8 cellular contexts compared by ENCODE assay signal in genomic region chr2:42359304-42359749, GRCh38. TPM values are rescaled to one million over a fixed set of nuclear protein-coding genes. Genes with fewer than 3 reads are reported as not detected.
DNase-seq lines count a peak whose midpoint lies in the region; ATAC-seq, FAIRE-seq and TF ChIP-seq lines count a peak whose summit lies in the region.

No MANE protein-coding gene starts in this region.

- H3K9ac ChIP-seq in OCI-LY3 (ENCODE audit: low read length) (peak overlapping the region; percentile 94), endocrine pancreas (ENCODE audit: control insufficient read depth, insufficient read depth, low read length) (no peak overlapping the region), trophoblast cell (ENCODE audit: low read length) (no peak overlapping the region)

- no peak overlapping the region for H3K14ac ChIP-seq in trophoblast cell (ENCODE audit: low read length)

- H3K4me3 ChIP-seq in GM12864 (ENCODE audit: low read depth, low read length) (peak overlapping the region; percentile 65), OCI-LY3 (ENCODE audit: low read length) (peak overlapping the region; percentile 97), endocrine pancreas (ENCODE audit: control insufficient read depth, insufficient read depth, low read length) (peak overlapping the region; percentile 95), trophoblast cell (ENCODE audit: low read depth, low read length) (no peak overlapping the region)

- H2BK12ac ChIP-seq in trophoblast cell (ENCODE audit: low read length), result no peak overlapping the region

- no peak overlapping the region for H4K12ac ChIP-seq in trophoblast cell (ENCODE audit: low read depth, low read length)

- H3K4me1 ChIP-seq in OCI-LY3 (ENCODE audit: low read length) (peaks cover 22% of the 10 kb centered on the region), endocrine pancreas (ENCODE audit: control insufficient read depth, insufficient read depth, low read length) (peaks cover 12% of the 10 kb centered on the region), trophoblast cell (ENCODE audit: control insufficient read depth in 1 of 2, insufficient read depth in 2 of 2, low read length in 2 of 2) (peaks cover 3 to 7% of the 10 kb centered on the region in 2 experiments)

- no peak overlapping the region for H3K23ac ChIP-seq in trophoblast cell (ENCODE audit: low read length)

- no peak overlapping the region for H4K8ac ChIP-seq in trophoblast cell (ENCODE audit: low read depth, low read length)

- no peak overlapping the region for H3K18ac ChIP-seq in trophoblast cell (ENCODE audit: low read length)

- FAIRE-seq in D721Med (lab: Jason Lieb, UNC), result no peak

- TF ChIP-seq CTCF in GM12864 (IDR thresholded peaks at IDR 0.05; ENCODE audit: low read depth, low read length, missing control alignments) (no peak), OCI-LY3 (IDR thresholded peaks at IDR 0.05; ENCODE audit: low read depth, low read length) (no peak), D721Med (IDR thresholded peaks at IDR 0.05; ENCODE audit: insufficient read depth, missing control alignments) (no peak)

- peaks cover 67% of the 10 kb centered on the region for H3K79me2 ChIP-seq in OCI-LY3 (ENCODE audit: low read length)
- peaks cover 19% of the 10 kb centered on the region for H3K79me2 ChIP-seq in trophoblast cell (ENCODE audit: control insufficient read depth, insufficient read depth, low read length, poor library complexity)

- no peak for ATAC-seq in GM19328 (IDR thresholded peaks at IDR 0.05; ENCODE audit: unreplicated experiment)

- peak overlapping the region; percentile 90 for H3K27ac ChIP-seq in OCI-LY3 (ENCODE audit: low read length)
- H3K27ac ChIP-seq in trophoblast cell (ENCODE audit: low read depth, low read length), result no peak overlapping the region

- H3K9me3 ChIP-seq in OCI-LY3 (ENCODE audit: insufficient read depth, low read length), result no peaks in the 10 kb centered on the region
- H3K9me3 ChIP-seq in endocrine pancreas (ENCODE audit: control insufficient read depth, low read length), result no peaks in the 10 kb centered on the region
- no peaks in the 10 kb centered on the region for H3K9me3 ChIP-seq in trophoblast cell (ENCODE audit: insufficient read depth, low read depth, low read length)

- no peak overlapping the region for H4K91ac ChIP-seq in trophoblast cell (ENCODE audit: low read depth, low read length)

- peaks cover 4% of the 10 kb centered on the region for H3K36me3 ChIP-seq in OCI-LY3 (replicated peaks; ENCODE audit: low read depth, low read length)
- no peaks in the 10 kb centered on the region for H3K36me3 ChIP-seq in endocrine pancreas (ENCODE audit: control insufficient read depth, insufficient read depth, low read length)
- H3K36me3 ChIP-seq in trophoblast cell (ENCODE audit: control insufficient read depth in 1 of 2, insufficient read depth in 2 of 2, low read length in 2 of 2), result peaks cover 0 to 2% of the 10 kb centered on the region in 2 experiments

- H2BK120ac ChIP-seq in trophoblast cell (ENCODE audit: insufficient read depth, low read length, poor library complexity), result no peak overlapping the region

- no peak overlapping the region for H2AK5ac ChIP-seq in trophoblast cell (ENCODE audit: low read length)

- 0 out of 2 replicates have a peak, but pooled peaks cover 2% of the 10 kb centered on the region for H3K27me3 ChIP-seq in OCI-LY3 (ENCODE audit: low read depth, low read length)
- H3K27me3 ChIP-seq in endocrine pancreas (ENCODE audit: control insufficient read depth, insufficient read depth, low read length), result no peaks in the 10 kb centered on the region
- H3K27me3 ChIP-seq in trophoblast cell (ENCODE audit: insufficient read depth, low read length), result no peaks in the 10 kb centered on the region

- peak overlapping the region; percentile 84 for H3K4me2 ChIP-seq in OCI-LY3 (ENCODE audit: low read length)
- peak overlapping the region; percentile 64 for H3K4me2 ChIP-seq in trophoblast cell (ENCODE audit: low read length)

- peaks cover 32% of the 10 kb centered on the region for H4K20me1 ChIP-seq in OCI-LY3 (ENCODE audit: insufficient read depth, low read length)

- 80% methylated on average over 1 of the region's 2 CpGs for WGBS in trophoblast cell (ENCODE audit: extremely low coverage, insufficient coverage, insufficient read length)

- peak overlapping the region; percentile 65 for H3K4ac ChIP-seq in trophoblast cell (ENCODE audit: low read depth, low read length)

- peaks cover 8% of the 10 kb centered on the region for H3K79me1 ChIP-seq in trophoblast cell (ENCODE audit: low read length)

- H2AFZ ChIP-seq in OCI-LY3 (ENCODE audit: low read depth, low read length) (no peak overlapping the region), trophoblast cell (ENCODE audit: insufficient read depth, low read length, poor library complexity) (no peak overlapping the region)

- DNase-seq in GM12864 (ENCODE audit: low read depth), result no peak
- no peak for DNase-seq in trophoblast cell
- no peak for DNase-seq in pons (ENCODE audit: low spot score)
- DNase-seq in D721Med (ENCODE audit: insufficient read length, low spot score), result no peak
- no peak for DNase-seq in mucosa of gallbladder (ENCODE audit: low spot score)

- H2BK5ac ChIP-seq in trophoblast cell (ENCODE audit: low read depth, low read length, poor library complexity), result no peak overlapping the region

RNA-seq across cellular contexts. Expression of gene COX7A2L, which starts 1.7 kb away (rescaled TPM):
- 75.1 and 75.4 TPM in 2 replicates for polyA plus RNA-seq in trophoblast cell (2013)
- 91.5 TPM for total RNA-seq in mucosa of gallbladder
